ENCODE assay signal across 19 cellular contexts in genomic region chr1:215905493-215906095, GRCh38.
DNase-seq lines count a peak whose midpoint lies in the region; ATAC-seq and TF ChIP-seq lines count a peak whose summit lies in the region.
"Had no signal": no experiment of that assay in that cellular context is flagged by ENCODE, and none has a peak within 500 bp of the region (broad histone marks: within the 10 kb centered on the region; RNA-seq: fewer than 3 reads in every experiment).

No MANE protein-coding gene starts in this region.

- no peaks in the 10 kb centered on the region for H3K27me3 ChIP-seq in GM23248 (replicated peaks; ENCODE audit: insufficient read depth)
- H3K27me3 ChIP-seq in SK-N-SH (ENCODE audit: insufficient read depth), result no peaks in the 10 kb centered on the region
- H3K27me3 ChIP-seq: MG63 had no signal

- H3K79me2 ChIP-seq in GM23248 (ENCODE audit: insufficient read depth) (no peaks in the 10 kb centered on the region), SK-N-SH (ENCODE audit: insufficient read depth) (no peaks in the 10 kb centered on the region)

- in situ Hi-C loops in GM23248 (cut with MboI), result no loop called here

- H3K36me3 ChIP-seq in GM23248 (ENCODE audit: low read depth) (no peaks in the 10 kb centered on the region), SK-N-SH (replicated peaks in 1 of 2; ENCODE audit: control insufficient read depth in 1 of 2, insufficient read depth in 2 of 2, low read length in 1 of 2) (no peaks in the 10 kb centered on the region)
- H3K36me3 ChIP-seq: MG63 had no signal

- H3F3A ChIP-seq in GM23248 (ENCODE audit: insufficient read depth), result peaks cover 17% of the 10 kb centered on the region; the same call in 1 of the 2 replicates
- no peaks in the 10 kb centered on the region for H3F3A ChIP-seq in SK-N-SH (replicated peaks; ENCODE audit: insufficient read depth)

- H3K9me3 ChIP-seq in GM23248 (ENCODE audit: low read depth), result no peaks in the 10 kb centered on the region
- no peaks in the 10 kb centered on the region for H3K9me3 ChIP-seq in SK-N-SH
- H3K9me3 ChIP-seq: MG63 had no signal

- 0 out of 2 replicates have a peak overlapping the region, but pooled peaks have one; percentile 5 for H3K4me3 ChIP-seq in GM23248
- no peak overlapping the region for H3K4me3 ChIP-seq in SK-N-SH (ENCODE audit: low read depth in 2 of 2, low read length in 1 of 2)
- H3K4me3 ChIP-seq in fibroblast of mammary gland (ENCODE audit: control insufficient read depth, low read depth, low read length), result no peak overlapping the region
- H3K4me3 ChIP-seq: MG63, SK-N-MC had no signal

- H4K20me1 ChIP-seq in GM23248 (ENCODE audit: insufficient read depth) (no peaks in the 10 kb centered on the region), SK-N-SH (ENCODE audit: insufficient read depth) (no peaks in the 10 kb centered on the region)

- H3K9me2 ChIP-seq in GM23248 (ENCODE audit: insufficient read depth) (no peaks in the 10 kb centered on the region), SK-N-SH (no peaks in the 10 kb centered on the region)

- TF ChIP-seq EP300 in SK-N-SH (IDR thresholded peaks at IDR 0.05; ENCODE audit: borderline replicate concordance in 1 of 2, low read depth in 1 of 2, low read length in 1 of 2), result no peak

- no peak for ATAC-seq in GM19023 (IDR thresholded peaks at IDR 0.05; ENCODE audit: unreplicated experiment)
- ATAC-seq in HG02623 (IDR thresholded peaks at IDR 0.05; ENCODE audit: unreplicated experiment), result no peak
- ATAC-seq: T-cell had no signal

- H3K27ac ChIP-seq in GM23248 (peak overlapping the region; percentile 37), SK-N-SH (ENCODE audit: low read depth in 2 of 2, low read length in 1 of 2) (no peak overlapping the region)
- H3K27ac ChIP-seq: SK-N-MC had no signal

- H3K4me1 ChIP-seq in GM23248 (ENCODE audit: insufficient read depth) (peaks cover 24% of the 10 kb centered on the region), SK-N-SH (ENCODE audit: control insufficient read depth in 1 of 2, insufficient read depth in 2 of 2, low read depth in 1 of 2, low read length in 1 of 2) (peaks cover 0 to 6% of the 10 kb centered on the region in 2 experiments; a peak in 2 of 4 replicates)

- CTCF ChIA-PET in SK-N-SH (lab: Yijun Ruan, JAX), result no interaction called here

- DNase-seq in GM23248, result peak; percentile 76
- DNase-seq in SK-N-SH, result no peak
- peak; percentile 79 for DNase-seq in fibroblast of mammary gland (ENCODE audit: low read depth)
- peak; percentile 21 for DNase-seq in stromal cell of bone marrow (ENCODE audit: low read depth)
- DNase-seq in germinal center (ENCODE audit: low spot score), result no peak
- DNase-seq: ACHN, COR-L47, Kasumi-1, MG63, NCI-H1048, NCI-H1436 treated with DMSO at 0.1 percent for 48 hours, NCI-H2227 treated with DMSO at 0.1 percent for 48 hours, NCI-H82, OCI-M1, SHP77, T-cell had no signal

- H2AFZ ChIP-seq in GM23248, result no peak overlapping the region
- H2AFZ ChIP-seq in SK-N-SH (ENCODE audit: low read depth), result no peak overlapping the region

- POLR2A ChIA-PET in SK-N-SH (lab: Yijun Ruan, JAX), result no interaction called here

- H3K4me2 ChIP-seq in GM23248 (ENCODE audit: unreplicated experiment) (peak overlapping the region; percentile 36), SK-N-SH (no peak overlapping the region)

- TF ChIP-seq CTCF in SK-N-SH (IDR thresholded peaks at IDR 0.05), result no peak
- no peak for TF ChIP-seq CTCF in fibroblast of mammary gland (conservative IDR thresholded peaks at IDR 0.05; ENCODE audit: control insufficient read depth, insufficient read depth, low read depth, low read length)

- no peak for TF ChIP-seq RAD21 in SK-N-SH (IDR thresholded peaks at IDR 0.05; ENCODE audit: low read length)

- no peak overlapping the region for H3K9ac ChIP-seq in GM23248
- no peak overlapping the region for H3K9ac ChIP-seq in SK-N-SH

- WGBS in GM23248 (ENCODE audit: low coverage in 1 of 2, low lambda C conversion rate in 2 of 2, missing lambda C conversion rate in 2 of 2), 2 experiments, result 32 to 38% methylated on average over 6 of the region's 6 CpGs
- 45% methylated on average over 6 of the region's 6 CpGs for WGBS in SK-N-SH (ENCODE audit: low lambda C conversion rate)

TF ChIP-seq in SK-N-SH, 30 proteins besides CTCF, POLR2A, EP300 and RAD21:
- TF ChIP-seq JUND (IDR thresholded peaks at IDR 0.05) (no peak), GABPA (IDR thresholded peaks at IDR 0.05; ENCODE audit: low read depth) (no peak), ZBTB33 (IDR thresholded peaks at IDR 0.05; ENCODE audit: borderline replicate concordance, low read depth) (no peak), USF1 (IDR thresholded peaks at IDR 0.05; ENCODE audit: borderline replicate concordance, low read depth) (no peak), YY1 (IDR thresholded peaks at IDR 0.05; ENCODE audit: low read depth) (no peak), TCF12 (IDR thresholded peaks at IDR 0.05) (peak; percentile 16; the same call in 1 of the 2 replicates), MEF2A (IDR thresholded peaks at IDR 0.05; ENCODE audit: borderline replicate concordance, low read depth) (no peak), RXRA (IDR thresholded peaks at IDR 0.05; ENCODE audit: borderline replicate concordance, low read depth) (no peak)
TF ChIP-seq in SK-N-SH: peak in this region for 1.

Comparison
In these comparisons a context has a peak if more than half of its experiments do, and no peak if none do; other contexts are left out.
1. DNase-seq: peak in GM23248 (single experiment), fibroblast of mammary gland (single experiment) and stromal cell of bone marrow (single experiment); none in SK-N-SH (single experiment) and germinal center (single experiment).